In genomic region chr4:123520376-123520775, GRCh38 we compare ENCODE assay signal across 25 cellular contexts.
"Had no signal": no experiment of that assay in that cellular context is flagged by ENCODE, and none has a peak within 500 bp of the region (broad histone marks: within the 10 kb centered on the region; RNA-seq: fewer than 3 reads in every experiment).

No MANE protein-coding gene starts in this region.

- FAIRE-seq: bronchial epithelial cell, frontal cortex had no signal

- H3K27ac Mint-ChIP-seq: activated B cell treated with CpG ODN at 0.5 μM for 24 hours; activated CD4-positive, alpha-beta memory T cell treated with anti-CD3 and anti-CD28 coated beads for 36 hours; activated CD4-positive, alpha-beta T cell treated with anti-CD3 and anti-CD28 coated beads for 36 hours; activated naive CD4-positive, alpha-beta T cell treated with anti-CD3 and anti-CD28 coated beads for 36 hours; activated naive CD8-positive, alpha-beta T cell treated with anti-CD3 and anti-CD28 coated beads, Interleukin-2, amount 10 ng/mL, durations not matched to agents 7 days and 5 days; naive B cell had no signal

- H3K9me3 ChIP-seq: colonic mucosa, esophagus muscularis mucosa, left lung, prostate gland, spleen, testis, upper lobe of left lung had no signal

- H3K4me3 Mint-ChIP-seq: activated B cell treated with CpG ODN at 0.5 μM for 24 hours; activated CD4-positive, alpha-beta memory T cell treated with anti-CD3 and anti-CD28 coated beads for 36 hours; activated CD4-positive, alpha-beta T cell treated with anti-CD3 and anti-CD28 coated beads for 36 hours; activated naive CD4-positive, alpha-beta T cell treated with anti-CD3 and anti-CD28 coated beads for 36 hours; activated naive CD8-positive, alpha-beta T cell treated with anti-CD3 and anti-CD28 coated beads, Interleukin-2, amount 10 ng/mL, durations not matched to agents 7 days and 5 days; neural crest cell had no signal

- H3K36me3 Mint-ChIP-seq: activated CD4-positive, alpha-beta memory T cell treated with anti-CD3 and anti-CD28 coated beads for 36 hours; activated naive CD8-positive, alpha-beta T cell treated with anti-CD3 and anti-CD28 coated beads, Interleukin-2, amount 10 ng/mL, durations not matched to agents 7 days and 5 days; naive B cell had no signal

- H3K27me3 Mint-ChIP-seq: activated B cell treated with CpG ODN at 0.5 μM for 24 hours; activated CD4-positive, alpha-beta T cell treated with anti-CD3 and anti-CD28 coated beads for 36 hours; naive B cell had no signal

- H3K9me3 Mint-ChIP-seq: activated B cell treated with CpG ODN at 0.5 μM for 24 hours; activated CD4-positive, alpha-beta memory T cell treated with anti-CD3 and anti-CD28 coated beads for 36 hours; activated naive CD4-positive, alpha-beta T cell treated with anti-CD3 and anti-CD28 coated beads for 36 hours; activated naive CD8-positive, alpha-beta T cell treated with anti-CD3 and anti-CD28 coated beads, Interleukin-2, amount 10 ng/mL, durations not matched to agents 7 days and 5 days; naive B cell; neural crest cell had no signal

- H3K4me1 Mint-ChIP-seq: activated B cell treated with CpG ODN at 0.5 μM for 24 hours; activated CD4-positive, alpha-beta T cell treated with anti-CD3 and anti-CD28 coated beads for 36 hours; activated naive CD8-positive, alpha-beta T cell treated with anti-CD3 and anti-CD28 coated beads, Interleukin-2, amount 10 ng/mL, durations not matched to agents 7 days and 5 days had no signal

- H3K4me3 ChIP-seq: colonic mucosa, esophagus muscularis mucosa, hepatocyte, left lung, lung, prostate gland, spleen, testis, upper lobe of left lung had no signal

- H3K36me3 ChIP-seq: colonic mucosa, esophagus muscularis mucosa, left lung, prostate gland, spleen, upper lobe of left lung had no signal

- H3K27ac ChIP-seq: colonic mucosa, esophagus muscularis mucosa, hepatocyte, left lung, prostate gland, spleen, testis, upper lobe of left lung had no signal

- H3K4me1 ChIP-seq: colonic mucosa, esophagus muscularis mucosa, left lung, prostate gland, spleen, testis, upper lobe of left lung had no signal

- ATAC-seq: activated CD4-positive, alpha-beta T cell treated with anti-CD3 and anti-CD28 coated beads for 36 hours; left lung had no signal

- H3K27me3 ChIP-seq: colonic mucosa, esophagus muscularis mucosa, hepatocyte, left lung, spleen, testis, upper lobe of left lung had no signal

- DNase-seq: activated B cell treated with CpG ODN at 0.5 μM for 24 hours; activated CD4-positive, alpha-beta memory T cell treated with anti-CD3 and anti-CD28 coated beads for 36 hours; activated CD4-positive, alpha-beta T cell treated with anti-CD3 and anti-CD28 coated beads for 36 hours; activated effector memory CD4-positive, alpha-beta T cell treated with Interleukin-2 at 50 U/mL for 16 hours; activated naive CD4-positive, alpha-beta T cell treated with anti-CD3 and anti-CD28 coated beads for 36 hours; activated naive CD8-positive, alpha-beta T cell treated with anti-CD3 and anti-CD28 coated beads, Interleukin-2, amount 10 ng/mL, durations not matched to agents 7 days and 5 days; activated T-cell treated with anti-CD3 and anti-CD28 coated beads, Interleukin-2, amount 50 U/mL, for 48 hours; amniotic stem cell; colonic mucosa; glutamatergic neuron; kidney glomerular epithelial cell; left lung; naive B cell; spleen; stimulated activated CD4-positive, alpha-beta T cell treated with anti-CD3 and anti-CD28 coated beads, Interleukin-4, amount 100 ng/mL, for 1 hour; stimulated activated naive CD4-positive, alpha-beta T cell; testis; upper lobe of left lung had no signal
